In genomic region chr1:153536618-153537375, GRCh38 we compare ENCODE assay signal across 6 cellular contexts. TPM values are rescaled to one million over a fixed set of nuclear protein-coding genes. Genes with fewer than 3 reads are reported as not detected.
A peak's percentile ranks its signal among the peaks of the same experiment; 100 is the strongest.
DNase-seq lines count a peak whose midpoint lies in the region; ATAC-seq and TF ChIP-seq lines count a peak whose summit lies in the region.

No MANE protein-coding gene starts in this region.

- no peaks in the 10 kb centered on the region for H3K9me3 ChIP-seq in heart right ventricle

- intact Hi-C loops in heart right ventricle (cut with DNase I) = loop anchor here in 1 of 10 donors (10.0 kb wide), 1 partner anchor 78 kb away; the partner anchor contains the start of genes S100A14 and S100A16

- no peaks in the 10 kb centered on the region for H3K27me3 Mint-ChIP-seq in activated T-cell treated with anti-CD3 and anti-CD28 coated beads, Interleukin-2, amount 50 U/mL, for 4 hours (ENCODE audit: low read depth)
- H3K27me3 Mint-ChIP-seq in type B pancreatic cell = no peaks in the 10 kb centered on the region

- TF ChIP-seq CTCF in heart right ventricle (IDR thresholded peaks at IDR 0.05) (no peak), type B pancreatic cell (conservative IDR thresholded peaks at IDR 0.05) (no peak)

- DNase-seq in activated T-cell treated with anti-CD3 and anti-CD28 coated beads, Interleukin-2, amount 50 U/mL, for 4 hours = no peak
- DNase-seq in activated T-cell treated with anti-CD3 and anti-CD28 coated beads for 4 hours (no peak), heart right ventricle (no peak), type B pancreatic cell (ENCODE audit: extremely low spot score, unreplicated experiment) (no peak), hepatic stellate cell (ENCODE audit: low spot score) (no peak), NCI-H1694 treated with DMSO at 0.1 percent for 48 hours (lab: John Stamatoyannopoulos, UW) (no peak)

- 81 to 84% methylated on average over 10 of the region's 10 CpGs for WGBS in heart right ventricle, 2 donors

- no peaks in the 10 kb centered on the region for H3K27me3 ChIP-seq in heart right ventricle

- peak overlapping the region; percentile 93 for H3K4me3 Mint-ChIP-seq in activated T-cell treated with anti-CD3 and anti-CD28 coated beads, Interleukin-2, amount 50 U/mL, for 4 hours
- peak overlapping the region; percentile 70 for H3K4me3 Mint-ChIP-seq in type B pancreatic cell

- H3K36me3 ChIP-seq in heart right ventricle = peaks cover 0 to 9% (median 0%) of the 10 kb centered on the region in 9 donors

- H3K36me3 Mint-ChIP-seq in activated T-cell treated with anti-CD3 and anti-CD28 coated beads, Interleukin-2, amount 50 U/mL, for 4 hours (ENCODE audit: insufficient read depth) = peaks cover 5% of the 10 kb centered on the region
- no peaks in the 10 kb centered on the region for H3K36me3 Mint-ChIP-seq in type B pancreatic cell

- H3K27ac ChIP-seq in heart right ventricle = peak overlapping the region in 9 of 10 donors; percentile 93 to 99 (median 98)

- ATAC-seq in activated T-cell treated with anti-CD3 and anti-CD28 coated beads, Interleukin-2, amount 50 U/mL, for 4 hours = no peak
- ATAC-seq in heart right ventricle = no peak

- peak overlapping the region; percentile 87 for H3K27ac Mint-ChIP-seq in type B pancreatic cell

- H3K9me3 Mint-ChIP-seq in activated T-cell treated with anti-CD3 and anti-CD28 coated beads, Interleukin-2, amount 50 U/mL, for 4 hours = no peaks in the 10 kb centered on the region
- peaks cover 5% of the 10 kb centered on the region for H3K9me3 Mint-ChIP-seq in type B pancreatic cell

- peak overlapping the region in 9 of 10 donors; percentile 62 to 93 (median 79) for H3K4me3 ChIP-seq in heart right ventricle

- peaks cover 3 to 82% (median 35%) of the 10 kb centered on the region in 9 donors for H3K4me1 ChIP-seq in heart right ventricle

- peaks cover 77% of the 10 kb centered on the region for H3K4me1 Mint-ChIP-seq in activated T-cell treated with anti-CD3 and anti-CD28 coated beads, Interleukin-2, amount 50 U/mL, for 4 hours (ENCODE audit: low read depth)
- peaks cover 41% of the 10 kb centered on the region for H3K4me1 Mint-ChIP-seq in type B pancreatic cell (ENCODE audit: unreplicated experiment)

RNA-seq across cellular contexts. Expression of gene S100A6, which starts 1.0 kb away (rescaled TPM):
- 100 to 1,000 TPM; 133 to 188 (median 134) TPM for total RNA-seq in activated T-cell treated with anti-CD3 and anti-CD28 coated beads, Interleukin-2, amount 50 U/mL, for 4 hours
- 100 to 1,000 TPM; 237 to 385 (median 294) TPM for total RNA-seq in heart right ventricle
- 1,000 to 10,000 TPM in 1 of 2 donors, 100 to 1,000 TPM in 1; 630 to 2,261 TPM for polyA plus RNA-seq in heart right ventricle
- total RNA-seq in type B pancreatic cell (ENCODE audit: low replicate concordance) = 21.9 and 1,154 TPM in 2 replicates

RNA-seq across cellular contexts. Expression of gene S100A5, which starts 3.9 kb away (rescaled TPM):
- total RNA-seq in activated T-cell treated with anti-CD3 and anti-CD28 coated beads, Interleukin-2, amount 50 U/mL, for 4 hours = 1 to 10 TPM in 1 of 3 donors, under 1 TPM in 2; 0.74 to 2.5 (median 0.95) TPM
- total RNA-seq in heart right ventricle = not detected
- polyA plus RNA-seq in heart right ventricle = not detected
- 0.62 TPM in 1 of 2 replicates, not detected in the other for total RNA-seq in type B pancreatic cell (ENCODE audit: low replicate concordance)

RNA-seq across cellular contexts. Expression of gene S100A4, which starts 8.8 kb away (rescaled TPM):
- total RNA-seq in activated T-cell treated with anti-CD3 and anti-CD28 coated beads, Interleukin-2, amount 50 U/mL, for 4 hours = 10 to 100 TPM; 19.6 to 40.3 (median 21.7) TPM
- total RNA-seq in heart right ventricle (100 to 1,000 TPM in 2 of 10 donors, 10 to 100 TPM in 8; 29.4 to 166 (median 68.1) TPM), type B pancreatic cell (ENCODE audit: low replicate concordance) (61.0 and 200 TPM in 2 replicates)
- 100 to 1,000 TPM; 196 to 755 TPM for polyA plus RNA-seq in heart right ventricle

RNA-seq across cellular contexts. Expression of gene S100A3, which starts 12.3 kb away (rescaled TPM):
- not detected for total RNA-seq in activated T-cell treated with anti-CD3 and anti-CD28 coated beads, Interleukin-2, amount 50 U/mL, for 4 hours
- total RNA-seq in heart right ventricle = 1 to 10 TPM in 3 of 10 donors, under 1 TPM in 1, not detected in 6; 0.30 to 2.9 (median 1.9) TPM
- polyA plus RNA-seq in heart right ventricle = 1 to 10 TPM; 2.4 to 6.3 TPM
- 1.4 and 2.8 TPM in 2 replicates for total RNA-seq in type B pancreatic cell (ENCODE audit: low replicate concordance)

RNA-seq across cellular contexts. Expression of gene S100A2, which starts 28.8 kb away (rescaled TPM):
- total RNA-seq in activated T-cell treated with anti-CD3 and anti-CD28 coated beads, Interleukin-2, amount 50 U/mL, for 4 hours = 1 to 10 TPM in 1 of 3 donors, under 1 TPM in 2; 0.40 to 1.2 (median 0.76) TPM
- total RNA-seq in heart right ventricle = 1 to 10 TPM in 9 of 10 donors, not detected in 1; 1.2 to 4.5 (median 3.1) TPM
- 1 to 10 TPM; 2.2 to 7.4 TPM for polyA plus RNA-seq in heart right ventricle
- total RNA-seq in type B pancreatic cell (ENCODE audit: low replicate concordance) = 0.75 and 2.4 TPM in 2 replicates
